Comparison of ENCODE assay signal across 18 cellular contexts in genomic region chr11:29679996-29680395, GRCh38.
DNase-seq lines count a peak whose midpoint lies in the region; ATAC-seq lines count a peak whose summit lies in the region.
"Had no signal": no experiment of that assay in that cellular context is flagged by ENCODE, and none has a peak within 500 bp of the region (broad histone marks: within the 10 kb centered on the region; RNA-seq: fewer than 3 reads in every experiment).

No MANE protein-coding gene starts in this region.

- peak; percentile 94 for ATAC-seq in GM18858 (IDR thresholded peaks at IDR 0.05; ENCODE audit: unreplicated experiment)
- peak; percentile 82 for ATAC-seq in GM21381 (IDR thresholded peaks at IDR 0.05; ENCODE audit: unreplicated experiment)
- ATAC-seq in HG02981 (IDR thresholded peaks at IDR 0.05; ENCODE audit: unreplicated experiment): peak; percentile 78
- ATAC-seq: activated T-cell treated with anti-CD3 and anti-CD28 coated beads, Interleukin-2, amount 50 U/mL, for 4 hours; left lobe of liver; naive thymus-derived CD8-positive, alpha-beta T cell had no signal

- DNase-seq in NOMO-1 treated with DMSO at 0.1 percent for 48 hours (lab: John Stamatoyannopoulos, UW; ENCODE audit: unreplicated experiment) (peak; percentile 55), NCI-H1417 (lab: John Stamatoyannopoulos, UW) (no peak), DMS114 treated with DMSO at 0.1 percent for 48 hours (lab: John Stamatoyannopoulos, UW; ENCODE audit: unreplicated experiment) (no peak), nucleus accumbens (lab: John Stamatoyannopoulos, UW) (no peak)
- DNase-seq in stimulated activated CD4-positive, alpha-beta T cell treated with anti-CD3 and anti-CD28 coated beads, Interleukin-4, amount 100 ng/mL, for 4 hours: no peak
- DNase-seq: activated CD4-positive, alpha-beta T cell treated with anti-CD3 and anti-CD28 coated beads for 48 hours; activated T-cell treated with anti-CD3 and anti-CD28 coated beads, Interleukin-2, amount 50 U/mL, for 4 hours; amniotic stem cell; hippocampal formation; naive thymus-derived CD8-positive, alpha-beta T cell; NCI-H2171; retina; stimulated activated CD4-positive, alpha-beta T cell treated with anti-CD3 and anti-CD28 coated beads, Interleukin-2, amount 100 ng/mL, for 24 hours; stimulated activated naive CD4-positive, alpha-beta T cell had no signal
